Comparison of ENCODE assay signal across 8 cellular contexts in the genomic region with DNA sequence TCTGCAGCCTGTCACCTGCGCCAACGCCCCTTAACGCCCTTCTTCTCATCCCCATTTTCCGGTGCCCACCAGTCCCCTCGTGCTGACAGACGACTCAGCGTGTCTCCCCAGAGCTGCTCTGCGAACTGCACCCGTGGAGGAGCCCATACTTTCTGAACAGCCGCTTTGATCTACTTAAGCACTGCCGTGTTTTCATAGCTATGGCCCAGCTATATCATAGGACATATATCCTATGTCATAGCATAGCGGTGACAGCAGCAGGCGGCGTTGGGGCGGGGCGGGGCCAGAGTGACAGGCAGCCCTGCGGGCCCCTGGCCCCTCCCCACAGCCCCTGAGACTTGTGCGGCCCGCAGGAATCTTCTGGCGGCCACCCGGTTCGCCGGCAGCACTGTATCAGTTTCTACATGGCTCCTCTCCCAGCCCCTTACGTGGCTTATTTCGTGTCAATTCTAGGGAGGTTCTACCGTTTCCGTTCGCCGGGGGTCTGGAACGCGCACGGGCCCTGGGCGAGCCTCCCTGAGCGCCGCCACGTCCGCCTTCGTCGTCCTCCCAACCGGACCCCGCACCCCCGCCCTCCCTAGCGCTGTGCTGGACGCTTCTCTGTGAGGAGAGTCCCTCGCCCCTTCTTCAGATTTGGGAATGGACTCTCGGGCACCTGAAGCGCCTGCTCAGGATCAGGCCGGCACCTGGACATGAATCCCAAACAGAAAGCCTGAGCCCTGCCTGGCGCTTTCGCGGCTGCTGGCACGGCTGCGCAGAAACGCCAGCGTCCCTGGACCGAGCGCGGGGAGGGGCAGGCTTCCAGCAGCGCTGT.
DNase-seq lines count a peak whose midpoint lies in the region; ATAC-seq and TF ChIP-seq lines count a peak whose summit lies in the region.

No MANE protein-coding gene starts in this region.

- in situ Hi-C loops in astrocyte of the spinal cord (cut with HindIII; ENCODE audit: low sequenced_read_pairs): no loop called here

- ATAC-seq in HG02763 (IDR thresholded peaks at IDR 0.05; ENCODE audit: unreplicated experiment): peak; percentile 87

- peak; percentile 47 for TF ChIP-seq POLR2A in GM15510 (IDR thresholded peaks at IDR 0.05; ENCODE audit: borderline replicate concordance, extremely low read depth, insufficient read length)

- DNase-seq in NCI-H146 treated with DMSO at 0.1 percent for 48 hours (lab: John Stamatoyannopoulos, UW; ENCODE audit: unreplicated experiment) (peak; percentile 62), T-helper 2 cell (peak in 4 of 5 experiments; percentile 32 to 80 (median 50)), astrocyte of the spinal cord (ENCODE audit: low read depth, low spot score) (peak; percentile 75), hypothalamus (lab: John Stamatoyannopoulos, UW) (peak in 49 of 51 donors; percentile 25 to 85 (median 67)), retina (peak; percentile 92), GF-D8 (lab: John Stamatoyannopoulos, UW) (no peak)

- no peak for TF ChIP-seq CTCF in astrocyte of the spinal cord (IDR thresholded peaks at IDR 0.05; ENCODE audit: low read depth, low read length)

- H3K4me3 ChIP-seq in astrocyte of the spinal cord (ENCODE audit: low read depth, low read length): peak overlapping the region; percentile 60
